Comparison of ENCODE assay signal across 24 cellular contexts in genomic region chr11:115363426-115363825, GRCh38.
"Had no signal": no experiment of that assay in that cellular context is flagged by ENCODE, and none has a peak within 500 bp of the region (broad histone marks: within the 10 kb centered on the region; RNA-seq: fewer than 3 reads in every experiment).

No MANE protein-coding gene starts in this region.

- H3K4me3 Mint-ChIP-seq: naive thymus-derived CD8-positive, alpha-beta T cell; stimulated activated naive CD8-positive, alpha-beta T cell treated with anti-CD3 and anti-CD28 coated beads, Interleukin-15, amount 100 ng/mL, for 72 hours had no signal

- H3K27me3 ChIP-seq: ovary, suprapubic skin, vagina had no signal

- H3K36me3 Mint-ChIP-seq: naive thymus-derived CD8-positive, alpha-beta T cell had no signal

- H3K9me3 Mint-ChIP-seq: naive thymus-derived CD8-positive, alpha-beta T cell; stimulated activated naive CD8-positive, alpha-beta T cell treated with anti-CD3 and anti-CD28 coated beads, Interleukin-15, amount 100 ng/mL, for 72 hours had no signal

- H3K27me3 Mint-ChIP-seq: naive thymus-derived CD8-positive, alpha-beta T cell; stimulated activated naive CD8-positive, alpha-beta T cell treated with anti-CD3 and anti-CD28 coated beads, Interleukin-15, amount 100 ng/mL, for 72 hours had no signal

- DNase-seq: dermis blood vessel endothelial cell; effector memory CD4-positive, alpha-beta T cell; kidney; left colon; lower lobe of right lung; naive thymus-derived CD8-positive, alpha-beta T cell; occipital lobe; ovary; posterior cingulate gyrus; psoas muscle; retina; stimulated activated CD4-positive, alpha-beta T cell treated with anti-CD3 and anti-CD28 coated beads, Interleukin-12 subunit alpha, Interleukin-12 subunit beta, amount 100 ng/mL, for 4 hours; stimulated activated CD4-positive, alpha-beta T cell treated with anti-CD3 and anti-CD28 coated beads, Interleukin-1b, Interleukin-23, amount 100 ng/mL, for 48 hours; stimulated activated CD4-positive, alpha-beta T cell treated with anti-CD3 and anti-CD28 coated beads, Interleukin-4, amount 100 ng/mL, for 1 hour; stimulated activated CD8-positive, alpha-beta memory T cell treated with anti-CD3 and anti-CD28 coated beads, Interleukin-4, amount 100 ng/mL, for 48 hours; stimulated activated naive CD4-positive, alpha-beta T cell; stimulated activated naive CD8-positive, alpha-beta T cell treated with anti-CD3 and anti-CD28 coated beads, Interleukin-15, amount 100 ng/mL, for 72 hours had no signal

- H3K36me3 ChIP-seq: lower lobe of right lung, ovary, suprapubic skin, vagina had no signal

- ATAC-seq: left colon; lower lobe of right lung; naive thymus-derived CD8-positive, alpha-beta T cell; sciatic nerve; stimulated activated naive CD8-positive, alpha-beta T cell treated with anti-CD3 and anti-CD28 coated beads, Interleukin-15, amount 100 ng/mL, for 72 hours had no signal

- FAIRE-seq: endothelial cell of umbilical vein, frontal cortex, kidney had no signal

- H3K9me3 ChIP-seq: lower lobe of right lung, ovary, psoas muscle, suprapubic skin, vagina had no signal

- H3K4me3 ChIP-seq: coronary artery, lower lobe of right lung, ovary, psoas muscle, smooth muscle cell, suprapubic skin, vagina had no signal

- H3K4me1 Mint-ChIP-seq: naive thymus-derived CD8-positive, alpha-beta T cell; stimulated activated naive CD8-positive, alpha-beta T cell treated with anti-CD3 and anti-CD28 coated beads, Interleukin-15, amount 100 ng/mL, for 72 hours had no signal

- H3K4me1 ChIP-seq: lower lobe of right lung, suprapubic skin, vagina had no signal

- H3K4me2 ChIP-seq: smooth muscle cell had no signal

- H3K27ac Mint-ChIP-seq: naive thymus-derived CD8-positive, alpha-beta T cell had no signal

- H3K27ac ChIP-seq: coronary artery, lower lobe of right lung, ovary, psoas muscle, suprapubic skin, vagina had no signal
